ENCODE assay signal across 7 cellular contexts in genomic region chr13:25766576-25766975, GRCh38.
"Had no signal": no experiment of that assay in that cellular context is flagged by ENCODE, and none has a peak within 500 bp of the region (broad histone marks: within the 10 kb centered on the region; RNA-seq: fewer than 3 reads in every experiment).

No MANE protein-coding gene starts in this region.

- DNase-seq: GM23248, GOT3, H7, HFFc6, KBM-7 had no signal

- ATAC-seq: HCT116, HepG2 had no signal
